Comparison of ENCODE assay signal across 21 cellular contexts in genomic region chr6:39830444-39830843, GRCh38. TPM values are rescaled to one million over a fixed set of nuclear protein-coding genes. Genes with fewer than 3 reads are reported as not detected.
DNase-seq lines count a peak whose midpoint lies in the region; ATAC-seq and TF ChIP-seq lines count a peak whose summit lies in the region.
"Had no signal": no experiment of that assay in that cellular context is flagged by ENCODE, and none has a peak within 500 bp of the region (broad histone marks: within the 10 kb centered on the region; RNA-seq: fewer than 3 reads in every experiment).

No MANE protein-coding gene starts in this region.

- H3K4me1 ChIP-seq in SK-N-SH (ENCODE audit: control insufficient read depth in 1 of 2, insufficient read depth in 2 of 2, low read depth in 1 of 2, low read length in 1 of 2) (peaks cover 0 to 6% of the 10 kb centered on the region in 2 experiments; a peak in 1 of 4 replicates), esophagus squamous epithelium (peaks cover 0 to 80% (median 10%) of the 10 kb centered on the region in 3 donors), upper lobe of right lung (no peaks in the 10 kb centered on the region), stomach (peaks cover 3 to 57% (median 25%) of the 10 kb centered on the region in 4 donors)

- 55% methylated on average over 4 of the region's 7 CpGs for WGBS in SK-N-SH (ENCODE audit: low lambda C conversion rate)
- WGBS in esophagus squamous epithelium, 2 donors: 88 to 100% methylated on average over 2 to 3 of the region's 7 CpGs
- WGBS in stomach, 5 donors: 81 to 97% (median 85%) methylated on average over 4 to 7 of the region's 7 CpGs

- H3K36me3 ChIP-seq in SK-N-SH (replicated peaks in 1 of 2; ENCODE audit: control insufficient read depth in 1 of 2, insufficient read depth in 2 of 2, low read length in 1 of 2): no peaks in the 10 kb centered on the region
- no peaks in the 10 kb centered on the region for H3K36me3 ChIP-seq in esophagus squamous epithelium
- no peaks in the 10 kb centered on the region for H3K36me3 ChIP-seq in upper lobe of right lung
- no peaks in the 10 kb centered on the region for H3K36me3 ChIP-seq in stomach

- intact Hi-C loops in esophagus squamous epithelium (cut with DNase I) (no loop called here), upper lobe of right lung (cut with DNase I) (no loop called here), stomach (cut with DNase I; ENCODE audit: low total_unique reads) (no loop called here)

- H3K27ac ChIP-seq in SK-N-SH (ENCODE audit: low read depth in 2 of 2, low read length in 1 of 2) (no peak overlapping the region), esophagus squamous epithelium (peak overlapping the region in 3 of 4 donors; percentile 17 to 55 (median 46)), layer of hippocampus (ENCODE audit: low read depth, low read length) (peak overlapping the region; percentile 32), substantia nigra (ENCODE audit: low read depth, low read length, poor library complexity, severe bottlenecking) (peak overlapping the region; percentile 98), upper lobe of right lung (no peak overlapping the region), stomach (peak overlapping the region in 2 of 5 donors; percentile 8 to 36)
- H3K27ac ChIP-seq: 22Rv1, KMS-11 had no signal

- H3K4me2 ChIP-seq in SK-N-SH: no peak overlapping the region
- H3K4me2 ChIP-seq: KMS-11 had no signal

- TF ChIP-seq EP300 in SK-N-SH (IDR thresholded peaks at IDR 0.05; ENCODE audit: borderline replicate concordance in 1 of 2, low read depth in 1 of 2, low read length in 1 of 2): no peak
- no peak for TF ChIP-seq EP300 in stomach (IDR thresholded peaks at IDR 0.05)

- H2AFZ ChIP-seq in SK-N-SH (ENCODE audit: low read depth): no peak overlapping the region

- TF ChIP-seq RAD21 in SK-N-SH (IDR thresholded peaks at IDR 0.05; ENCODE audit: low read length): no peak

- H3K9me3 ChIP-seq in SK-N-SH (no peaks in the 10 kb centered on the region), esophagus squamous epithelium (no peaks in the 10 kb centered on the region), upper lobe of right lung (no peaks in the 10 kb centered on the region), stomach (no peaks in the 10 kb centered on the region)

- H3F3A ChIP-seq in SK-N-SH (replicated peaks; ENCODE audit: insufficient read depth): no peaks in the 10 kb centered on the region

- H3K9ac ChIP-seq in SK-N-SH: no peak overlapping the region
- H3K9ac ChIP-seq: KMS-11 had no signal

- H3K79me2 ChIP-seq in SK-N-SH (ENCODE audit: insufficient read depth): no peaks in the 10 kb centered on the region

- TF ChIP-seq CTCF in SK-N-SH (IDR thresholded peaks at IDR 0.05) (no peak), esophagus squamous epithelium (IDR thresholded peaks at IDR 0.05) (no peak), upper lobe of right lung (IDR thresholded peaks at IDR 0.05) (no peak), stomach (IDR thresholded peaks at IDR 0.05) (no peak)

- no peaks in the 10 kb centered on the region for H3K9me2 ChIP-seq in SK-N-SH

- POLR2A ChIA-PET in SK-N-SH (lab: Yijun Ruan, JAX): no interaction called here

- H3K27me3 ChIP-seq in SK-N-SH (ENCODE audit: insufficient read depth): no peaks in the 10 kb centered on the region
- H3K27me3 ChIP-seq in esophagus squamous epithelium: no peaks in the 10 kb centered on the region
- no peaks in the 10 kb centered on the region for H3K27me3 ChIP-seq in layer of hippocampus (ENCODE audit: control insufficient read depth, insufficient read depth, low read length)
- H3K27me3 ChIP-seq in upper lobe of right lung: no peaks in the 10 kb centered on the region
- no peaks in the 10 kb centered on the region for H3K27me3 ChIP-seq in stomach

- no peak for ATAC-seq in SK-N-SH treated with all-trans-retinoic acid at 6 μM for 48 hours
- no peak for ATAC-seq in upper lobe of right lung

- H3K4me3 ChIP-seq in SK-N-SH (ENCODE audit: low read depth in 2 of 2, low read length in 1 of 2) (no peak overlapping the region), esophagus squamous epithelium (no peak overlapping the region), upper lobe of right lung (no peak overlapping the region), stomach (no peak overlapping the region)

- no peaks in the 10 kb centered on the region for H4K20me1 ChIP-seq in SK-N-SH (ENCODE audit: insufficient read depth)

- DNase-seq in SK-N-SH (peak; percentile 26), esophagus squamous epithelium (lab: John Stamatoyannopoulos, UW) (no peak), substantia nigra (lab: John Stamatoyannopoulos, UW) (no peak), GM03348 (ENCODE audit: low spot score) (no peak), upper lobe of right lung (no peak), stomach (no peak)
- DNase-seq: DMS79 treated with DMSO at 0.1 percent for 48 hours, HFFc6, NCI-H1417, NCI-H187, NCI-H2107, NCI-H2227 treated with DMSO at 0.1 percent for 48 hours, NCI-H510A treated with DMSO at 0.1 percent for 48 hours, NCI-H774, OCI-M1 had no signal

- CTCF ChIA-PET in SK-N-SH (lab: Yijun Ruan, JAX): interaction anchor here (0.7 to 0.9 kb wide), 2 partner anchors 11 to 453 kb away, joined by 3 read pairs; no protein-coding TSS in a partner anchor

- TF ChIP-seq POLR2A in esophagus squamous epithelium (IDR thresholded peaks at IDR 0.05) (no peak), stomach (IDR thresholded peaks at IDR 0.05) (no peak)

TF ChIP-seq in SK-N-SH, 30 proteins besides CTCF, POLR2A, EP300 and RAD21 (continues in another document):
- no peak for TF ChIP-seq IRF3 (IDR thresholded peaks at IDR 0.05; ENCODE audit: low read depth, low read length)
- no peak for TF ChIP-seq TEAD4 (IDR thresholded peaks at IDR 0.05; ENCODE audit: borderline replicate concordance, insufficient read depth)
- TF ChIP-seq ELF1 (IDR thresholded peaks at IDR 0.05): no peak
- no peak for TF ChIP-seq RFX5 (IDR thresholded peaks at IDR 0.05; ENCODE audit: low read length)
- no peak for TF ChIP-seq USF1 (IDR thresholded peaks at IDR 0.05; ENCODE audit: borderline replicate concordance, low read depth)
- no peak for TF ChIP-seq JUND (IDR thresholded peaks at IDR 0.05)
- TF ChIP-seq GATA2 (CRISPR knock-in tag; IDR thresholded peaks at IDR 0.05): no peak
- no peak for TF ChIP-seq MAX (IDR thresholded peaks at IDR 0.05; ENCODE audit: low read depth)
- no peak for TF ChIP-seq NRF1 (IDR thresholded peaks at IDR 0.05; ENCODE audit: low read depth, low read length)

TF ChIP-seq in SK-N-SH treated with all-trans-retinoic acid at 6 μM for 48 hours, 23 proteins besides CTCF, POLR2A, EP300 and RAD21:
- TF ChIP-seq CSDC2 (CRISPR knock-in tag; IDR thresholded peaks at IDR 0.05) (no peak), ZC3H10 (CRISPR knock-in tag; IDR thresholded peaks at IDR 0.05) (no peak), CREB5 (CRISPR knock-in tag; IDR thresholded peaks at IDR 0.05; ENCODE audit: low read depth) (no peak), RARB (CRISPR knock-in tag; IDR thresholded peaks at IDR 0.05) (no peak), BACH2 (CRISPR knock-in tag; IDR thresholded peaks at IDR 0.05; ENCODE audit: borderline replicate concordance) (no peak)

RNA-seq across cellular contexts. Expression of gene DAAM2, which starts 38.3 kb away (rescaled TPM):
- 0.20 and 0.23 TPM in 2 replicates for polyA plus RNA-seq in SK-N-SH (2012; rRNA removed)
- polyA plus RNA-seq in SK-N-SH (2012; cell fraction: cytosol; rRNA removed): 0.13 and 0.25 TPM in 2 replicates
- polyA plus RNA-seq in SK-N-SH (2012; cell fraction: nucleus; rRNA removed): 0.32 and 0.40 TPM in 2 replicates
- total RNA-seq in esophagus squamous epithelium: 10 to 100 TPM in 2 of 4 donors, 1 to 10 TPM in 2; 3.7 to 55.9 (median 11.9) TPM
- 34.6 TPM for total RNA-seq in upper lobe of right lung
- 10 to 100 TPM in 4 of 5 donors, 1 to 10 TPM in 1; 9.3 to 78.8 (median 35.7) TPM for total RNA-seq in stomach
- polyA plus RNA-seq in stomach: 10 to 100 TPM; 15.1 to 18.5 (median 17.9) TPM
- total RNA-seq: HT-29 had no signal
- polyA plus RNA-seq: CD14-positive monocyte had no signal

Comparison
In these comparisons a context has a peak if more than half of its experiments do, and no peak if none do; other contexts are left out.
1. H3K27ac ChIP-seq: peak in esophagus squamous epithelium (3 of 4), layer of hippocampus (single experiment) and substantia nigra (single experiment); none in SK-N-SH (0 of 2) and upper lobe of right lung (single experiment).